17 cellular contexts compared by ENCODE assay signal in the genomic region with DNA sequence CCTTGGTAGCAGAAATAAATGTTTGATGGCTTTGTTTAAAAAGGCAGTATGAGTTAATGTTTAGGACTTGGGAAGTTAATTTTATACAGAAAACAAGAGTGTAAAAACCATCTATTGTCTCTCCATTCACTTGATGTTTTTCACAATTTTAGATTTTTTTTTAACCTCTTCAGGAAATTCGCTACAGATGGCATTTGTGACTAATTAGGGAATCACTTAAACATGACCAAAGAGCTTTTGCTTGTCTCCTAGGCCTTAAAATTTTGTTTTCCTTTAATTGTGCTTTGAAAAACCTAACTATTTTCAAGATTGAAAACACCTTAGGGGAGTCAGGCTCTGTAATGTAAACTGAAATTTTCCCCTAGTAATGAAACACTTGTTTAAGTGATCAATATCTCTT.
"Had no signal": no experiment of that assay in that cellular context is flagged by ENCODE, and none has a peak within 500 bp of the region (broad histone marks: within the 10 kb centered on the region; RNA-seq: fewer than 3 reads in every experiment).

No MANE protein-coding gene starts in this region.

- H3K27me3 Mint-ChIP-seq: activated CD8-positive, alpha-beta memory T cell treated with anti-CD3 and anti-CD28 coated beads, Interleukin-2, amount 10 ng/mL, durations not matched to agents 7 days and 5 days; activated naive CD4-positive, alpha-beta T cell treated with anti-CD3 and anti-CD28 coated beads, Interleukin-2, amount 50 U/mL, for 24 hours; activated T-cell treated with anti-CD3 and anti-CD28 coated beads, Interleukin-2, amount 50 U/mL, for 24 hours; stimulated activated naive CD8-positive, alpha-beta T cell treated with anti-CD3 and anti-CD28 coated beads, Interleukin-15, amount 100 ng/mL, for 72 hours had no signal

- H3K36me3 ChIP-seq: esophagus muscularis mucosa, thoracic aorta, uterus had no signal

- H3K4me3 ChIP-seq: esophagus muscularis mucosa, left ventricle myocardium inferior, thoracic aorta, uterus had no signal

- H3K9me3 Mint-ChIP-seq: activated naive CD4-positive, alpha-beta T cell treated with anti-CD3 and anti-CD28 coated beads, Interleukin-2, amount 50 U/mL, for 24 hours had no signal

- H3K4me3 Mint-ChIP-seq: activated CD8-positive, alpha-beta memory T cell treated with anti-CD3 and anti-CD28 coated beads, Interleukin-2, amount 10 ng/mL, durations not matched to agents 7 days and 5 days; activated naive CD4-positive, alpha-beta T cell treated with anti-CD3 and anti-CD28 coated beads, Interleukin-2, amount 50 U/mL, for 24 hours; activated T-cell treated with anti-CD3 and anti-CD28 coated beads, Interleukin-2, amount 50 U/mL, for 24 hours; nephron progenitor cell; stimulated activated naive CD8-positive, alpha-beta T cell treated with anti-CD3 and anti-CD28 coated beads, Interleukin-15, amount 100 ng/mL, for 72 hours had no signal

- DNase-seq: activated CD4-positive, alpha-beta T cell treated with anti-CD3 and anti-CD28 coated beads, Interleukin-2, amount 50 U/mL, for 4 hours; activated CD8-positive, alpha-beta memory T cell treated with anti-CD3 and anti-CD28 coated beads, Interleukin-2, amount 10 ng/mL, durations not matched to agents 7 days and 5 days; activated effector memory CD4-positive, alpha-beta T cell treated with Interleukin-2 at 50 U/mL for 16 hours; activated T-cell treated with anti-CD3 and anti-CD28 coated beads, Interleukin-2, amount 50 U/mL, for 24 hours; amygdala; foreskin keratinocyte; left ventricle myocardium inferior; mesenchymal stem cell; nephron progenitor cell; stimulated activated CD4-positive, alpha-beta T cell treated with anti-CD3 and anti-CD28 coated beads, Interleukin-4, amount 100 ng/mL, for 1 hour; stimulated activated CD8-positive, alpha-beta memory T cell treated with anti-CD3 and anti-CD28 coated beads, Interleukin-4, amount 100 ng/mL, for 48 hours; stimulated activated naive CD8-positive, alpha-beta T cell treated with anti-CD3 and anti-CD28 coated beads, Interleukin-15, amount 100 ng/mL, for 72 hours; uterus had no signal

- H3K27ac ChIP-seq: esophagus muscularis mucosa, foreskin keratinocyte, left ventricle myocardium inferior, thoracic aorta, uterus had no signal

- H3K9me3 ChIP-seq: esophagus muscularis mucosa, thoracic aorta, uterus had no signal

- ATAC-seq: activated CD4-positive, CD25-positive, alpha-beta regulatory T cell treated with anti-CD3 and anti-CD28 coated beads, Interleukin-2, amount 50 U/mL, for 24 hours; activated CD8-positive, alpha-beta memory T cell treated with anti-CD3 and anti-CD28 coated beads, Interleukin-2, amount 10 ng/mL, durations not matched to agents 7 days and 5 days; foreskin keratinocyte; stimulated activated naive CD8-positive, alpha-beta T cell treated with anti-CD3 and anti-CD28 coated beads, Interleukin-15, amount 100 ng/mL, for 72 hours had no signal

- H3K27me3 ChIP-seq: esophagus muscularis mucosa, foreskin keratinocyte, uterus had no signal

- H3K27ac Mint-ChIP-seq: activated CD8-positive, alpha-beta memory T cell treated with anti-CD3 and anti-CD28 coated beads, Interleukin-2, amount 10 ng/mL, durations not matched to agents 7 days and 5 days; activated naive CD4-positive, alpha-beta T cell treated with anti-CD3 and anti-CD28 coated beads, Interleukin-2, amount 50 U/mL, for 24 hours; activated T-cell treated with anti-CD3 and anti-CD28 coated beads, Interleukin-2, amount 50 U/mL, for 24 hours; stimulated activated naive CD8-positive, alpha-beta T cell treated with anti-CD3 and anti-CD28 coated beads, Interleukin-15, amount 100 ng/mL, for 72 hours had no signal

- H3K4me1 ChIP-seq: uterus had no signal
